11 cellular contexts compared by ENCODE assay signal in genomic region chr5:151492729-151493128, GRCh38. TPM values are rescaled to one million over a fixed set of nuclear protein-coding genes. Genes with fewer than 3 reads are reported as not detected.
DNase-seq lines count a peak whose midpoint lies in the region; ATAC-seq and TF ChIP-seq lines count a peak whose summit lies in the region.
"Had no signal": no experiment of that assay in that cellular context is flagged by ENCODE, and none has a peak within 500 bp of the region (broad histone marks: within the 10 kb centered on the region; RNA-seq: fewer than 3 reads in every experiment).

No MANE protein-coding gene starts in this region.

- H3K9me3 Mint-ChIP-seq in activated T-cell treated with anti-CD3 and anti-CD28 coated beads, Interleukin-2, amount 50 U/mL, for 24 hours = no peaks in the 10 kb centered on the region

- H3K27ac Mint-ChIP-seq in activated T-cell treated with anti-CD3 and anti-CD28 coated beads, Interleukin-2, amount 50 U/mL, for 24 hours = no peak overlapping the region

- DNase-seq in Daoy (ENCODE audit: low read depth) (peak; percentile 27), M059J (ENCODE audit: low read depth) (peak; percentile 51), caudate nucleus (lab: John Stamatoyannopoulos, UW) (peak in 3 of 61 donors; percentile 12 to 58 (median 21)), left lung (peak in 1 of 2 donors; percentile 56), HT-29 (ENCODE audit: low spot score) (no peak), COR-L47 (lab: John Stamatoyannopoulos, UW) (no peak)
- no peak for DNase-seq in activated T-cell treated with anti-CD3 and anti-CD28 coated beads, Interleukin-2, amount 50 U/mL, for 24 hours
- DNase-seq: effector CD4-positive, alpha-beta T cell; SHP77 treated with DMSO at 0.1 percent for 48 hours had no signal

- no peaks in the 10 kb centered on the region for H3K27me3 Mint-ChIP-seq in activated T-cell treated with anti-CD3 and anti-CD28 coated beads, Interleukin-2, amount 50 U/mL, for 24 hours

- H3K27ac ChIP-seq in caudate nucleus (ENCODE audit: low read depth, low read length) (peak overlapping the region; percentile 26), left lung (peak overlapping the region; percentile 44 to 76)

- intact Hi-C loops in left lung (cut with DNase I) = loop anchor here in 1 of 2 donors (10.0 kb wide), 1 partner anchor 48 kb away; the partner anchor contains the start of gene SLC36A1

- TF ChIP-seq CTCF in left lung (IDR thresholded peaks at IDR 0.05) = peak in 1 of 2 donors; percentile 9

- no peaks in the 10 kb centered on the region for H3K4me1 Mint-ChIP-seq in activated T-cell treated with anti-CD3 and anti-CD28 coated beads, Interleukin-2, amount 50 U/mL, for 24 hours (ENCODE audit: low read depth)

- H3K4me1 ChIP-seq in left lung = peaks cover 0 to 30% of the 10 kb centered on the region in 2 donors

- no peaks in the 10 kb centered on the region for H3K27me3 ChIP-seq in left lung

- no peak overlapping the region for H3K4me3 Mint-ChIP-seq in activated T-cell treated with anti-CD3 and anti-CD28 coated beads, Interleukin-2, amount 50 U/mL, for 24 hours

- peak; percentile 85 for ATAC-seq in left lung
- no peak for ATAC-seq in HG03520 (IDR thresholded peaks at IDR 0.05; ENCODE audit: unreplicated experiment)

- no peaks in the 10 kb centered on the region for H3K9me3 ChIP-seq in left lung

- peaks cover 39% of the 10 kb centered on the region for H3K36me3 Mint-ChIP-seq in activated T-cell treated with anti-CD3 and anti-CD28 coated beads, Interleukin-2, amount 50 U/mL, for 24 hours (ENCODE audit: low read depth)

- H3K4me3 ChIP-seq in left lung = no peak overlapping the region
- H3K4me3 ChIP-seq: smooth muscle cell had no signal

- H3K36me3 ChIP-seq in left lung = peaks cover 0 to 33% of the 10 kb centered on the region in 2 donors

RNA-seq across cellular contexts. Expression of gene SLC36A1, which starts 45.3 kb away (rescaled TPM):
- total RNA-seq in Daoy (2014; rRNA removed; shearing (Covaris generic)) = 1.7 and 3.5 TPM in 2 replicates
- 4.5 and 4.9 TPM in 2 replicates for total RNA-seq in M059J (2014; rRNA removed; shearing (Covaris generic))
- total RNA-seq in left lung = 10 to 100 TPM; 17.4 to 34.5 TPM
- total RNA-seq in HT-29 (2014; rRNA removed; shearing (Covaris generic)) = 5.0 and 6.4 TPM in 2 replicates

Comparison
In these comparisons a context has a peak if more than half of its experiments do, and no peak if none do; other contexts are left out.
1. DNase-seq: peak in Daoy (single experiment) and M059J (single experiment); none in HT-29 (single experiment), COR-L47 (single experiment) and activated T-cell treated with anti-CD3 and anti-CD28 coated beads, Interleukin-2, amount 50 U/mL, for 24 hours (single experiment).